ENCODE assay signal across 9 cellular contexts in the genomic region with DNA sequence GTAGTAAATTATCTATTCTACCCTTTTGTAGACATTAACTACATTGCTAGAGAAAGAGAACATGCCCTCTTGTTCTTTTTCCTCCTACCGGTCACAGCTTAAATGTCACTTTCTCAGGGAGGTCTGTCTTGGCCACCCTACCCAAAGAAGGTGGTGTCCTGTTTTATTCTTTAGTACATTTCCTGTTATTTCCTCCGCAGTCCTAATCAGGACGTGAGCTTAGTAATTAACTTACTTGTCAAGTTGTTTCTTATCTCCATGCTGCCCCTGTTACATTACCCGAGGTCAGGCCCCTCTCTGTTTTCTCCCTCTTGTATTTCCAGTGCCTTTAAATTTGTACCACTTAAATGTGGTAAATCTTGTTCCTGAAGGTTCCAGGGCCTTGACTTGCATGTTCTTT.
DNase-seq lines count a peak whose midpoint lies in the region; ATAC-seq and TF ChIP-seq lines count a peak whose summit lies in the region.
"Had no signal": no experiment of that assay in that cellular context is flagged by ENCODE, and none has a peak within 500 bp of the region (broad histone marks: within the 10 kb centered on the region; RNA-seq: fewer than 3 reads in every experiment).

No MANE protein-coding gene starts in this region.

- DNase-seq in GM13976 (ENCODE audit: low spot score) (peak; percentile 12), left lobe of liver (ENCODE audit: low spot score) (no peak), Kasumi-1 (lab: John Stamatoyannopoulos, UW) (no peak), NCI-H82 treated with DMSO at 0.1 percent for 48 hours (lab: John Stamatoyannopoulos, UW; ENCODE audit: unreplicated experiment) (no peak), epidermal melanocyte (ENCODE audit: insufficient read length, low spot score) (no peak)
- DNase-seq: stimulated activated CD4-positive, alpha-beta T cell treated with anti-CD3 and anti-CD28 coated beads, Interleukin-2, amount 100 ng/mL, for 24 hours had no signal

- in situ Hi-C loops in GM13976 (cut with MboI; ENCODE audit: low sequenced_read_pairs, unreplicated experiment): no loop called here

- TF ChIP-seq CTCF in GM13976 (IDR thresholded peaks at IDR 0.05; ENCODE audit: borderline replicate concordance, control extremely low read depth, extremely low read depth, insufficient read depth, missing control alignments): no peak

- peak; percentile 31 for ATAC-seq in GM21367 (IDR thresholded peaks at IDR 0.05; ENCODE audit: unreplicated experiment)
- peak; percentile 41 for ATAC-seq in HG03432 (IDR thresholded peaks at IDR 0.05; ENCODE audit: unreplicated experiment)
- peak; percentile 34 for ATAC-seq in left lobe of liver
- no peak for ATAC-seq in HG02798 (IDR thresholded peaks at IDR 0.05; ENCODE audit: poor library complexity, unreplicated experiment)
